Comparison of ENCODE assay signal across 23 cellular contexts in the genomic region with DNA sequence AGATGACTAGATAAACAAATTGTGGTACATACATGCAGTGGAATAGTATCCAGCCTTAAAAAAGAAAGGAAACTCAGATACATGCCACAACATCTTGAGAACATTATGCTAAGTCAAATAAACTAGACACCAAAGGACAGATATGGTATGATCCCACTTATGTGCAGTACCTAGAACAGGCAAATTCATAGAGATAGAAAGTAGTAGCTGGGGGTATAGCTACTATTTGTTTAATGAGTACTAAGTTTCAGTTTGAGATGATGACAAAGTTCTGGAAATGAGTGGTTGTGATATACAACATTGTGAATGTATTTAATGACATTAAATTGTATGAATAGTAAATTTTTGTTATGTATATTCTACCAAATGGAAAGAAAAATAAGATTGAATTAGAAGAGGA.
DNase-seq lines count a peak whose midpoint lies in the region; ATAC-seq lines count a peak whose summit lies in the region.
"Had no signal": no experiment of that assay in that cellular context is flagged by ENCODE, and none has a peak within 500 bp of the region (broad histone marks: within the 10 kb centered on the region; RNA-seq: fewer than 3 reads in every experiment).

No MANE protein-coding gene starts in this region.

- H3K9me3 Mint-ChIP-seq in activated CD4-positive, alpha-beta memory T cell treated with anti-CD3 and anti-CD28 coated beads for 36 hours: no peaks in the 10 kb centered on the region
- H3K9me3 Mint-ChIP-seq in activated CD4-positive, alpha-beta memory T cell treated with anti-CD3 and anti-CD28 coated beads, Interleukin-2, amount 10 ng/mL, durations not matched to agents 7 days and 5 days: peaks cover 14% of the 10 kb centered on the region
- peaks cover 8% of the 10 kb centered on the region for H3K9me3 Mint-ChIP-seq in activated naive CD8-positive, alpha-beta T cell treated with anti-CD3 and anti-CD28 coated beads for 36 hours
- peaks cover 0 to 6% (median 0%) of the 10 kb centered on the region in 9 donors for H3K9me3 Mint-ChIP-seq in naive thymus-derived CD8-positive, alpha-beta T cell

- intact Hi-C loops in activated CD4-positive, alpha-beta memory T cell treated with anti-CD3 and anti-CD28 coated beads for 36 hours (cut with micrococcal nuclease): loop anchor here (1.0 kb wide), 6 partner anchors 32 to 292 kb away; no protein-coding TSS in a partner anchor

- H3K27ac Mint-ChIP-seq in activated CD4-positive, alpha-beta memory T cell treated with anti-CD3 and anti-CD28 coated beads for 36 hours: peak overlapping the region; percentile 0
- no peak overlapping the region for H3K27ac Mint-ChIP-seq in activated CD4-positive, alpha-beta memory T cell treated with anti-CD3 and anti-CD28 coated beads, Interleukin-2, amount 10 ng/mL, durations not matched to agents 7 days and 5 days
- peak overlapping the region; percentile 68 for H3K27ac Mint-ChIP-seq in activated naive CD8-positive, alpha-beta T cell treated with anti-CD3 and anti-CD28 coated beads for 36 hours
- no peak overlapping the region for H3K27ac Mint-ChIP-seq in naive thymus-derived CD8-positive, alpha-beta T cell
- H3K27ac Mint-ChIP-seq: neural progenitor cell had no signal

- no peaks in the 10 kb centered on the region for H3K36me3 Mint-ChIP-seq in activated CD4-positive, alpha-beta memory T cell treated with anti-CD3 and anti-CD28 coated beads for 36 hours
- H3K36me3 Mint-ChIP-seq in activated CD4-positive, alpha-beta memory T cell treated with anti-CD3 and anti-CD28 coated beads, Interleukin-2, amount 10 ng/mL, durations not matched to agents 7 days and 5 days (ENCODE audit: low read depth): peaks cover 8% of the 10 kb centered on the region
- H3K36me3 Mint-ChIP-seq in activated naive CD8-positive, alpha-beta T cell treated with anti-CD3 and anti-CD28 coated beads for 36 hours: peaks cover 1% of the 10 kb centered on the region
- H3K36me3 Mint-ChIP-seq in naive thymus-derived CD8-positive, alpha-beta T cell: peaks cover 0 to 8% (median 2%) of the 10 kb centered on the region in 3 donors
- H3K36me3 Mint-ChIP-seq: neural progenitor cell had no signal

- POLR2A ChIA-PET in activated CD4-positive, alpha-beta memory T cell treated with anti-CD3 and anti-CD28 coated beads for 36 hours (lab: Charles Lee): interaction anchor here (1.1 to 1.5 kb wide), 4 partner anchors 25 to 141 kb away, joined by 3 to 7 read pairs (median 4); no protein-coding TSS in a partner anchor
- POLR2A ChIA-PET in activated CD4-positive, alpha-beta memory T cell treated with anti-CD3 and anti-CD28 coated beads, Interleukin-2, amount 10 ng/mL, durations not matched to agents 7 days and 5 days (lab: Charles Lee): no interaction called here
- POLR2A ChIA-PET in naive thymus-derived CD8-positive, alpha-beta T cell (lab: Charles Lee): interaction anchor here (0.6 to 1.0 kb wide), 2 partner anchors 9 to 154 kb away, joined by 3 read pairs; no protein-coding TSS in a partner anchor

- in situ Hi-C loops in G401 (cut with HindIII; ENCODE audit: low sequenced_read_pairs): no loop called here

- no peak overlapping the region for H3K4me3 Mint-ChIP-seq in activated CD4-positive, alpha-beta memory T cell treated with anti-CD3 and anti-CD28 coated beads for 36 hours
- no peak overlapping the region for H3K4me3 Mint-ChIP-seq in activated CD4-positive, alpha-beta memory T cell treated with anti-CD3 and anti-CD28 coated beads, Interleukin-2, amount 10 ng/mL, durations not matched to agents 7 days and 5 days
- H3K4me3 Mint-ChIP-seq in activated naive CD8-positive, alpha-beta T cell treated with anti-CD3 and anti-CD28 coated beads for 36 hours: peak overlapping the region; percentile 11
- H3K4me3 Mint-ChIP-seq in naive thymus-derived CD8-positive, alpha-beta T cell: no peak overlapping the region
- H3K4me3 Mint-ChIP-seq: neural progenitor cell had no signal

- ATAC-seq in GM18498 (IDR thresholded peaks at IDR 0.05; ENCODE audit: unreplicated experiment) (peak; percentile 44), GM21723 (IDR thresholded peaks at IDR 0.05; ENCODE audit: unreplicated experiment) (peak; percentile 60)
- ATAC-seq in naive thymus-derived CD8-positive, alpha-beta T cell: no peak
- ATAC-seq: A549, heart right ventricle, pancreas had no signal

- CTCF ChIA-PET in activated CD4-positive, alpha-beta memory T cell treated with anti-CD3 and anti-CD28 coated beads for 36 hours (lab: Charles Lee): interaction anchor here (0.7 to 1.2 kb wide), 3 partner anchors 139 to 332 kb away, joined by 3 read pairs; no protein-coding TSS in a partner anchor
- CTCF ChIA-PET in activated CD4-positive, alpha-beta memory T cell treated with anti-CD3 and anti-CD28 coated beads, Interleukin-2, amount 10 ng/mL, durations not matched to agents 7 days and 5 days (lab: Charles Lee): interaction anchor here (0.6 kb wide), 1 partner anchor 331 kb away, joined by 3 read pairs; no protein-coding TSS in a partner anchor

- no peak for DNase-seq in activated CD4-positive, alpha-beta memory T cell treated with anti-CD3 and anti-CD28 coated beads for 36 hours
- DNase-seq in activated CD4-positive, alpha-beta memory T cell treated with anti-CD3 and anti-CD28 coated beads, Interleukin-2, amount 10 ng/mL, durations not matched to agents 7 days and 5 days: no peak
- no peak for DNase-seq in activated naive CD8-positive, alpha-beta T cell treated with anti-CD3 and anti-CD28 coated beads for 36 hours
- no peak for DNase-seq in naive thymus-derived CD8-positive, alpha-beta T cell
- no peak for DNase-seq in cortex of kidney (lab: John Stamatoyannopoulos, UW)
- no peak for DNase-seq in G401 (ENCODE audit: low spot score)
- DNase-seq: activated naive CD4-positive, alpha-beta T cell treated with Interleukin-2 at 50 U/mL for 16 hours; aorta; HCEC 1CT; heart right ventricle; left ventricle myocardium inferior; mesenchymal stem cell; NCI-H1092; NCI-H1694 treated with DMSO at 0.1 percent for 48 hours; NCI-H82; pancreas; stimulated activated naive CD4-positive, alpha-beta T cell; T-helper 9 cell; testis had no signal

- H3K4me1 Mint-ChIP-seq in activated CD4-positive, alpha-beta memory T cell treated with anti-CD3 and anti-CD28 coated beads for 36 hours (ENCODE audit: low read depth): peaks cover 15% of the 10 kb centered on the region
- peaks cover 16% of the 10 kb centered on the region for H3K4me1 Mint-ChIP-seq in activated CD4-positive, alpha-beta memory T cell treated with anti-CD3 and anti-CD28 coated beads, Interleukin-2, amount 10 ng/mL, durations not matched to agents 7 days and 5 days
- peaks cover 6% of the 10 kb centered on the region for H3K4me1 Mint-ChIP-seq in activated naive CD8-positive, alpha-beta T cell treated with anti-CD3 and anti-CD28 coated beads for 36 hours
- H3K4me1 Mint-ChIP-seq in naive thymus-derived CD8-positive, alpha-beta T cell: no peaks in the 10 kb centered on the region

- peaks cover 2% of the 10 kb centered on the region for H3K27me3 Mint-ChIP-seq in activated CD4-positive, alpha-beta memory T cell treated with anti-CD3 and anti-CD28 coated beads for 36 hours
- peaks cover 2% of the 10 kb centered on the region for H3K27me3 Mint-ChIP-seq in activated CD4-positive, alpha-beta memory T cell treated with anti-CD3 and anti-CD28 coated beads, Interleukin-2, amount 10 ng/mL, durations not matched to agents 7 days and 5 days
- no peaks in the 10 kb centered on the region for H3K27me3 Mint-ChIP-seq in activated naive CD8-positive, alpha-beta T cell treated with anti-CD3 and anti-CD28 coated beads for 36 hours
- H3K27me3 Mint-ChIP-seq in naive thymus-derived CD8-positive, alpha-beta T cell: no peaks in the 10 kb centered on the region

Comparison
In these comparisons a context has a peak if more than half of its experiments do, and no peak if none do; other contexts are left out.
1. H3K27ac Mint-ChIP-seq: peak in activated CD4-positive, alpha-beta memory T cell treated with anti-CD3 and anti-CD28 coated beads for 36 hours (single experiment) and activated naive CD8-positive, alpha-beta T cell treated with anti-CD3 and anti-CD28 coated beads for 36 hours (single experiment); none in activated CD4-positive, alpha-beta memory T cell treated with anti-CD3 and anti-CD28 coated beads, Interleukin-2, amount 10 ng/mL, durations not matched to agents 7 days and 5 days (single experiment) and naive thymus-derived CD8-positive, alpha-beta T cell (0 of 10).
2. ATAC-seq: peak in GM18498 (single experiment) and GM21723 (single experiment); none in naive thymus-derived CD8-positive, alpha-beta T cell (0 of 2).